Comparison of ENCODE assay signal across 8 cellular contexts in genomic region chr12:95473947-95474817, GRCh38. TPM values are rescaled to one million over a fixed set of nuclear protein-coding genes. Genes with fewer than 3 reads are reported as not detected.
DNase-seq lines count a peak whose midpoint lies in the region; ATAC-seq and TF ChIP-seq lines count a peak whose summit lies in the region.

Gene METAP2 (plus strand): TSS chr12:95474152. CDS start chr12:95474180, 28 bp downstream.

- peaks cover 5% of the 10 kb centered on the region for H3K36me3 ChIP-seq in BJ (ENCODE audit: control insufficient read depth, insufficient read depth, low read length)

- peaks cover 33% of the 10 kb centered on the region for H3K4me1 Mint-ChIP-seq in activated CD4-positive, alpha-beta T cell treated with anti-CD3 and anti-CD28 coated beads, Interleukin-2, amount 10 ng/mL, durations not matched to agents 24 days and 14 days

- H3K9me3 Mint-ChIP-seq in activated CD4-positive, alpha-beta T cell treated with anti-CD3 and anti-CD28 coated beads, Interleukin-2, amount 10 ng/mL, durations not matched to agents 24 days and 14 days, result no peaks in the 10 kb centered on the region

- peak within 1 kb of the TSS; percentile 94 to 95 for H3K27ac ChIP-seq in coronary artery

- peaks cover 37% of the 10 kb centered on the region for H3K36me3 Mint-ChIP-seq in activated CD4-positive, alpha-beta T cell treated with anti-CD3 and anti-CD28 coated beads, Interleukin-2, amount 10 ng/mL, durations not matched to agents 24 days and 14 days (ENCODE audit: low read depth)

- CTCF ChIA-PET in BJ (lab: Yijun Ruan, JAX), result interaction anchor here (0.7 to 2.5 kb wide), 5 partner anchors 15 to 337 kb away, joined by 3 to 7 read pairs (median 3); no protein-coding TSS in a partner anchor

- no peaks in the 10 kb centered on the region for H3K27me3 Mint-ChIP-seq in activated CD4-positive, alpha-beta T cell treated with anti-CD3 and anti-CD28 coated beads, Interleukin-2, amount 10 ng/mL, durations not matched to agents 24 days and 14 days

- no peaks in the 10 kb centered on the region for H3K27me3 ChIP-seq in BJ (ENCODE audit: control insufficient read depth, insufficient read depth, low read length)

- H3K4me3 Mint-ChIP-seq in activated CD4-positive, alpha-beta T cell treated with anti-CD3 and anti-CD28 coated beads, Interleukin-2, amount 10 ng/mL, durations not matched to agents 24 days and 14 days, result peak within 1 kb of the TSS; percentile 94

- peak within 1 kb of the TSS; percentile 93 for H3K4me3 ChIP-seq in BJ (ENCODE audit: low read depth, low read length)
- peak within 1 kb of the TSS; percentile 86 for H3K4me3 ChIP-seq in coronary artery

- peak within 1 kb of the TSS; percentile 100 for H3K27ac Mint-ChIP-seq in activated CD4-positive, alpha-beta T cell treated with anti-CD3 and anti-CD28 coated beads, Interleukin-2, amount 10 ng/mL, durations not matched to agents 24 days and 14 days

- TF ChIP-seq CTCF in BJ (IDR thresholded peaks at IDR 0.05; ENCODE audit: insufficient read depth, low read depth, low read length) (no peak), coronary artery (IDR thresholded peaks at IDR 0.05) (no peak)

- ATAC-seq in GM19324 (IDR thresholded peaks at IDR 0.05; ENCODE audit: low FRiP score, unreplicated experiment) (peak; percentile 98), HG03469 (IDR thresholded peaks at IDR 0.05; ENCODE audit: unreplicated experiment) (peak; percentile 94), left colon (peak; percentile 97)

- POLR2A ChIA-PET in BJ (lab: Charles Lee), result interaction anchor here (1.1 kb wide), 1 partner anchor 257 kb away, joined by 4 read pairs; the partner anchor contains the start of gene FGD6

- DNase-seq in BJ (ENCODE audit: low read depth) (peak; percentile 85), NCI-H526 treated with DMSO at 0.1 percent for 48 hours (lab: John Stamatoyannopoulos, UW) (peak; percentile 93), coronary artery (ENCODE audit: low spot score) (peak; percentile 97), left colon (peak; percentile 97)
- DNase-seq in activated CD4-positive, alpha-beta T cell treated with anti-CD3 and anti-CD28 coated beads, Interleukin-2, amount 10 ng/mL, durations not matched to agents 24 days and 14 days, result peak; percentile 97
- peak; percentile 97 for DNase-seq in stimulated activated CD4-positive, alpha-beta T cell treated with anti-CD3 and anti-CD28 coated beads, Interleukin-1b, Interleukin-23, amount 100 ng/mL, for 48 hours

- intact Hi-C loops in activated CD4-positive, alpha-beta T cell treated with anti-CD3 and anti-CD28 coated beads, Interleukin-2, amount 10 ng/mL, durations not matched to agents 24 days and 14 days (cut with micrococcal nuclease), result loop anchor here (1.0 to 10.0 kb wide), 7 partner anchors 75 to 1431 kb away; partner anchors contain the start of genes FGD6, NEDD1, NR2C1 and SNRPF
- intact Hi-C loops in left colon (cut with DNase I, micrococcal nuclease), result loop anchor here in 1 of 2 donors (5.0 kb wide), 1 partner anchor 257 kb away; the partner anchor contains the start of genes FGD6 and VEZT

RNA-seq across cellular contexts. Expression of gene METAP2, which starts in this region (rescaled TPM):
- 32.2 and 66.4 TPM in 2 replicates for polyA plus RNA-seq in BJ (2011; rRNA removed)
- polyA minus RNA-seq in BJ (2011; rRNA and poly(A)+ RNA removed), result 14.4 and 15.2 TPM in 2 replicates
- 125 and 133 TPM in 2 replicates for total RNA-seq in activated CD4-positive, alpha-beta T cell treated with anti-CD3 and anti-CD28 coated beads, Interleukin-2, amount 10 ng/mL, durations not matched to agents 24 days and 14 days
- total RNA-seq in left colon, result 10 to 100 TPM; 36.1 to 45.6 TPM

Comparison
In these comparisons a context has a peak if more than half of its experiments do, and no peak if none do; other contexts are left out.
1. Peak in every context shown above with its lines: DNase-seq, ATAC-seq, H3K4me3 ChIP-seq and H3K27ac ChIP-seq.